22 cellular contexts compared by ENCODE assay signal in genomic region chr12:54736549-54736948, GRCh38.
"Had no signal": no experiment of that assay in that cellular context is flagged by ENCODE, and none has a peak within 500 bp of the region (broad histone marks: within the 10 kb centered on the region; RNA-seq: fewer than 3 reads in every experiment).

No MANE protein-coding gene starts in this region.

- H3K27ac ChIP-seq: coronary artery, esophagus squamous epithelium, gastrocnemius medialis, neural progenitor cell, prostate gland, tibial artery had no signal

- DNase-seq: activated B cell treated with CpG ODN at 0.5 μM for 24 hours; activated CD4-positive, alpha-beta T cell treated with anti-CD3 and anti-CD28 coated beads for 36 hours; activated CD8-positive, alpha-beta memory T cell treated with anti-CD3 and anti-CD28 coated beads, Interleukin-2, amount 50 U/mL, for 48 hours; activated T-cell treated with anti-CD3 and anti-CD28 coated beads, Interleukin-2, amount 50 U/mL, for 4 hours; amygdala; cerebellar nuclear complex; endodermal cell; esophagus squamous epithelium; gastrocnemius medialis; hippocampal formation; left ventricle myocardium superior; stimulated activated CD4-positive, alpha-beta T cell treated with anti-CD3 and anti-CD28 coated beads, Interleukin-12 subunit alpha, Interleukin-12 subunit beta, amount 100 ng/mL, for 4 hours; stimulated activated CD4-positive, alpha-beta T cell treated with anti-CD3 and anti-CD28 coated beads, Interleukin-1b, Interleukin-23, amount 100 ng/mL, for 48 hours; stimulated activated naive CD8-positive, alpha-beta T cell treated with anti-CD3 and anti-CD28 coated beads, Interleukin-15, amount 100 ng/mL, for 72 hours; T1000; tibial artery had no signal

- H3K27ac Mint-ChIP-seq: activated B cell treated with CpG ODN at 0.5 μM for 24 hours; activated CD4-positive, alpha-beta T cell treated with anti-CD3 and anti-CD28 coated beads for 36 hours; activated naive CD4-positive, alpha-beta T cell treated with anti-CD3 and anti-CD28 coated beads, Interleukin-2, amount 50 U/mL, for 72 hours; activated T-helper 2 cell treated with anti-CD3 and anti-CD28 coated beads, Interferon-gamma antibody, Interleukin-2, Interleukin-4, amounts not matched to agents 10 μg/mL and 5 μg/mL and 100 μg/mL, durations not matched to agents 14 hours and 24 hours and 36 hours; endodermal cell; neural progenitor cell had no signal

- H3K36me3 Mint-ChIP-seq: neural progenitor cell had no signal

- ATAC-seq: activated CD4-positive, alpha-beta T cell treated with anti-CD3 and anti-CD28 coated beads for 36 hours; activated naive CD4-positive, alpha-beta T cell treated with anti-CD3 and anti-CD28 coated beads, Interleukin-2, amount 50 U/mL, for 72 hours; activated T-cell treated with anti-CD3 and anti-CD28 coated beads, Interleukin-2, amount 50 U/mL, for 4 hours; gastrocnemius medialis; left ventricle myocardium superior; SK-N-SH treated with all-trans-retinoic acid at 6 μM for 48 hours; stimulated activated naive CD8-positive, alpha-beta T cell treated with anti-CD3 and anti-CD28 coated beads, Interleukin-15, amount 100 ng/mL, for 72 hours had no signal

- H3K4me3 ChIP-seq: coronary artery, esophagus squamous epithelium, gastrocnemius medialis, neural progenitor cell, prostate gland, tibial artery had no signal

- H3K27me3 Mint-ChIP-seq: activated CD4-positive, alpha-beta T cell treated with anti-CD3 and anti-CD28 coated beads for 36 hours; stimulated activated naive CD8-positive, alpha-beta T cell treated with anti-CD3 and anti-CD28 coated beads, Interleukin-15, amount 100 ng/mL, for 72 hours had no signal

- H3K9me3 ChIP-seq: esophagus squamous epithelium, gastrocnemius medialis, prostate gland, tibial artery had no signal

- H3K4me1 Mint-ChIP-seq: activated B cell treated with CpG ODN at 0.5 μM for 24 hours, endodermal cell, neural progenitor cell had no signal

- H3K36me3 ChIP-seq: esophagus squamous epithelium, gastrocnemius medialis, neural progenitor cell, prostate gland, tibial artery had no signal

- H3K27me3 ChIP-seq: esophagus squamous epithelium, gastrocnemius medialis, neural progenitor cell, tibial artery had no signal

- H3K4me1 ChIP-seq: esophagus squamous epithelium, gastrocnemius medialis, neural progenitor cell, prostate gland, tibial artery had no signal

- H3K4me3 Mint-ChIP-seq: activated B cell treated with CpG ODN at 0.5 μM for 24 hours; activated CD4-positive, alpha-beta T cell treated with anti-CD3 and anti-CD28 coated beads for 36 hours; activated T-cell treated with anti-CD3 and anti-CD28 coated beads, Interleukin-2, amount 50 U/mL, for 4 hours; endodermal cell; neural progenitor cell; stimulated activated naive CD8-positive, alpha-beta T cell treated with anti-CD3 and anti-CD28 coated beads, Interleukin-15, amount 100 ng/mL, for 72 hours had no signal
